In the genomic region with DNA sequence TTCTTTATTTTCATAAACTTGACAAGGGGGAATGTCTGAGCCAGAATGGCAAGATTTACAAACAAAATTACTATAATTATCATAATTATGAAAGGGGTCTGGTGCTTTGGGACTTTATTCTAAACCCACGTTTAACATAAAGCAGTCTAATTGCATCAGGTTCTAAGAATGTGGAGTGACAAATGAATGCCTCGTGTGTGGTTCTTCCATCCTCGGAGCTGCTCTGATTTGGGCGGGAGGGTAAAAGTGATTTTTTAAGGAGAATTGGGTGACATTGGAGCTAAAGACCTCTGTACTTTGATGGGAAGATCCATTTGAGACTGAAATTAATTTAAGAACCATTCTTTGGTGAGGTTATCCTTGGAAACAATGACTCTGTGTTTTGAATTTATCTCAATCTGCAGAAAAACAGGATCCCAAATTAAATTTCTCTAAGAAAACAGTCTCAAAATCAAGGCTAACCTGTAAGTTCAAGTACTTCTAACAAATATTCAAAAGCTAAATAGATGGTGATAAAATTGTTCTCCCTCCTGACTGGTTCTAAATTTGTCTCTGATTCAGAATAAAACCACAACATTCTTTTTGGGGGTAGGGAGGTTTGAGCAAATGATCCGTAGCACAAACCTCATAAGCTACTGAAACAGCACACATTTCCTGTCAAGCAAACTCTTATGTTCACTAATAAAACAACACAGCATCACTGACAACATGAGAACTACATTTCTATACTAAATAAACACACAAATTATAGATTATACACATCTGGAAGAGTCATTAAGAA, we compare ENCODE assay signal across 11 cellular contexts.
DNase-seq lines count a peak whose midpoint lies in the region; ATAC-seq, FAIRE-seq and TF ChIP-seq lines count a peak whose summit lies in the region.
"Had no signal": no experiment of that assay in that cellular context is flagged by ENCODE, and none has a peak within 500 bp of the region (broad histone marks: within the 10 kb centered on the region; RNA-seq: fewer than 3 reads in every experiment).

No MANE protein-coding gene starts in this region.

- TF ChIP-seq POLR2A in sigmoid colon (IDR thresholded peaks at IDR 0.05): no peak

- no peak overlapping the region for H2AFZ ChIP-seq in MM.1S (ENCODE audit: low read length)
- no peak overlapping the region for H2AFZ ChIP-seq in osteoblast (ENCODE audit: low read length)

- TF ChIP-seq EP300 in sigmoid colon (IDR thresholded peaks at IDR 0.05): no peak

- H3K27me3 ChIP-seq in MM.1S (replicated peaks; ENCODE audit: insufficient read depth, low read length): no peaks in the 10 kb centered on the region
- H3K27me3 ChIP-seq in bronchial epithelial cell (ENCODE audit: control insufficient read depth, insufficient read depth, low read length): no peaks in the 10 kb centered on the region
- no peaks in the 10 kb centered on the region for H3K27me3 ChIP-seq in osteoblast (ENCODE audit: insufficient read depth, low read length)
- no peaks in the 10 kb centered on the region for H3K27me3 ChIP-seq in sigmoid colon
- H3K27me3 ChIP-seq: uterus had no signal

- H3K4me2 ChIP-seq in MM.1S (ENCODE audit: low read depth, low read length): peak overlapping the region; percentile 62
- H3K4me2 ChIP-seq in osteoblast (ENCODE audit: insufficient read depth, low read length): peak overlapping the region; percentile 81

- 0 out of 2 replicates have a peak, but pooled peaks cover 12% of the 10 kb centered on the region for H3K36me3 ChIP-seq in MM.1S (replicated peaks; ENCODE audit: insufficient read depth, low read length)
- peaks cover 31% of the 10 kb centered on the region for H3K36me3 ChIP-seq in bronchial epithelial cell (ENCODE audit: control insufficient read depth, insufficient read depth, low read length)
- H3K36me3 ChIP-seq in osteoblast (ENCODE audit: insufficient read depth, low read length): no peaks in the 10 kb centered on the region
- H3K36me3 ChIP-seq in sigmoid colon: peaks cover 0 to 13% (median 1%) of the 10 kb centered on the region in 4 donors
- H3K36me3 ChIP-seq: uterus had no signal

- H3K4me3 ChIP-seq in MM.1S (ENCODE audit: low read length): 0 out of 2 replicates have a peak overlapping the region, but pooled peaks have one; percentile 5
- H3K4me3 ChIP-seq in bronchial epithelial cell (ENCODE audit: low read depth, low read length): no peak overlapping the region
- peak overlapping the region; percentile 8 for H3K4me3 ChIP-seq in osteoblast (ENCODE audit: insufficient read depth, low read length)
- no peak overlapping the region for H3K4me3 ChIP-seq in sigmoid colon
- H3K4me3 ChIP-seq: uterus had no signal

- no peaks in the 10 kb centered on the region for H3K9me3 Mint-ChIP-seq in activated CD4-positive, alpha-beta T cell treated with anti-CD3 and anti-CD28 coated beads, Interleukin-2, amount 10 ng/mL, durations not matched to agents 24 days and 14 days

- H3K9ac ChIP-seq in MM.1S (ENCODE audit: low read length): peak overlapping the region; percentile 35; the same call in 1 of the 2 replicates

- H3K36me3 Mint-ChIP-seq in activated CD4-positive, alpha-beta T cell treated with anti-CD3 and anti-CD28 coated beads, Interleukin-2, amount 10 ng/mL, durations not matched to agents 24 days and 14 days (ENCODE audit: low read depth): no peaks in the 10 kb centered on the region

- peak overlapping the region; percentile 84 for H3K27ac ChIP-seq in MM.1S (ENCODE audit: low read length)
- peak overlapping the region; percentile 81 for H3K27ac ChIP-seq in osteoblast (ENCODE audit: low read depth, low read length)
- H3K27ac ChIP-seq in sigmoid colon: no peak overlapping the region
- H3K27ac ChIP-seq: uterus had no signal

- peaks cover 28% of the 10 kb centered on the region for H3K79me2 ChIP-seq in MM.1S (ENCODE audit: low read length)
- H3K79me2 ChIP-seq in osteoblast (ENCODE audit: insufficient read depth, low read length): no peaks in the 10 kb centered on the region

- intact Hi-C loops in activated CD4-positive, alpha-beta T cell treated with anti-CD3 and anti-CD28 coated beads, Interleukin-2, amount 10 ng/mL, durations not matched to agents 24 days and 14 days (cut with micrococcal nuclease): loop anchor here (5.0 kb wide), 1 partner anchor 40 kb away; no protein-coding TSS in a partner anchor
- intact Hi-C loops in sigmoid colon (cut with DNase I) (no loop called here), Right ventricle myocardium inferior (cut with DNase I) (no loop called here)

- H4K20me1 ChIP-seq in MM.1S (ENCODE audit: insufficient read depth, low read length): no peaks in the 10 kb centered on the region
- no peaks in the 10 kb centered on the region for H4K20me1 ChIP-seq in osteoblast (ENCODE audit: insufficient read depth, low read length)

- peak overlapping the region; percentile 9 for H3K4me3 Mint-ChIP-seq in activated CD4-positive, alpha-beta T cell treated with anti-CD3 and anti-CD28 coated beads, Interleukin-2, amount 10 ng/mL, durations not matched to agents 24 days and 14 days

- WGBS in sigmoid colon, 2 donors: 74 to 78% methylated on average over 5 of the region's 5 CpGs

- no peaks in the 10 kb centered on the region for H3K9me3 ChIP-seq in MM.1S (replicated peaks; ENCODE audit: insufficient read depth, low read length)
- H3K9me3 ChIP-seq in osteoblast (ENCODE audit: low read depth, low read length): no peaks in the 10 kb centered on the region
- H3K9me3 ChIP-seq in sigmoid colon: no peaks in the 10 kb centered on the region
- H3K9me3 ChIP-seq: uterus had no signal

- peaks cover 26% of the 10 kb centered on the region for H3K4me1 Mint-ChIP-seq in activated CD4-positive, alpha-beta T cell treated with anti-CD3 and anti-CD28 coated beads, Interleukin-2, amount 10 ng/mL, durations not matched to agents 24 days and 14 days

- no peaks in the 10 kb centered on the region for H3K9me2 ChIP-seq in MM.1S (replicated peaks; ENCODE audit: insufficient read depth, low read length)

- no peaks in the 10 kb centered on the region for H3K27me3 Mint-ChIP-seq in activated CD4-positive, alpha-beta T cell treated with anti-CD3 and anti-CD28 coated beads, Interleukin-2, amount 10 ng/mL, durations not matched to agents 24 days and 14 days

- no peak for ATAC-seq in Right ventricle myocardium inferior

- no peak for TF ChIP-seq CTCF in MM.1S (IDR thresholded peaks at IDR 0.05; ENCODE audit: low read length)
- TF ChIP-seq CTCF in bronchial epithelial cell (IDR thresholded peaks at IDR 0.05; ENCODE audit: insufficient read depth, low read length, severe bottlenecking): no peak
- TF ChIP-seq CTCF in osteoblast (IDR thresholded peaks at IDR 0.05; ENCODE audit: extremely low read depth, low read depth, low read length): no peak
- TF ChIP-seq CTCF in sigmoid colon (IDR thresholded peaks at IDR 0.05): no peak

- FAIRE-seq in bronchial epithelial cell (lab: Jason Lieb, UNC): no peak

- H3F3A ChIP-seq in MM.1S (ENCODE audit: insufficient read depth, low read length): peaks cover 24% of the 10 kb centered on the region

- peak overlapping the region; percentile 15 for H3K27ac Mint-ChIP-seq in activated CD4-positive, alpha-beta T cell treated with anti-CD3 and anti-CD28 coated beads, Interleukin-2, amount 10 ng/mL, durations not matched to agents 24 days and 14 days

- no peak for DNase-seq in activated CD4-positive, alpha-beta T cell treated with anti-CD3 and anti-CD28 coated beads, Interleukin-2, amount 10 ng/mL, durations not matched to agents 24 days and 14 days
- no peak for DNase-seq in activated CD4-positive, alpha-beta T cell treated with anti-CD3 and anti-CD28 coated beads, Interleukin-2, amount 50 U/mL, for 1 hour
- DNase-seq in MM.1S: peak; percentile 83
- peak; percentile 35 for DNase-seq in bronchial epithelial cell (ENCODE audit: low read depth)
- DNase-seq in osteoblast (ENCODE audit: insufficient read length, low spot score, missing footprints): peak; percentile 96
- DNase-seq in sigmoid colon: no peak
- no peak for DNase-seq in stimulated activated CD4-positive, alpha-beta T cell treated with anti-CD3 and anti-CD28 coated beads, Interleukin-2, amount 100 ng/mL, for 24 hours
- DNase-seq in Right ventricle myocardium inferior (ENCODE audit: missing footprints): no peak
- DNase-seq: activated effector memory CD4-positive, alpha-beta T cell treated with anti-CD3 and anti-CD28 coated beads, Interleukin-2, amount 50 U/mL, for 16 hours; NCI-H1436; uterus had no signal

- peaks cover 61% of the 10 kb centered on the region for H3K4me1 ChIP-seq in MM.1S (ENCODE audit: low read length)
- peaks cover 39% of the 10 kb centered on the region for H3K4me1 ChIP-seq in osteoblast (ENCODE audit: insufficient read depth, low read length)
- no peaks in the 10 kb centered on the region for H3K4me1 ChIP-seq in sigmoid colon

Comparison
In these comparisons a context has a peak if more than half of its experiments do, and no peak if none do; other contexts are left out.
1. DNase-seq: peak in MM.1S (single experiment), bronchial epithelial cell (single experiment) and osteoblast (single experiment); none in activated CD4-positive, alpha-beta T cell treated with anti-CD3 and anti-CD28 coated beads, Interleukin-2, amount 10 ng/mL, durations not matched to agents 24 days and 14 days (single experiment), activated CD4-positive, alpha-beta T cell treated with anti-CD3 and anti-CD28 coated beads, Interleukin-2, amount 50 U/mL, for 1 hour (single experiment), sigmoid colon (single experiment), stimulated activated CD4-positive, alpha-beta T cell treated with anti-CD3 and anti-CD28 coated beads, Interleukin-2, amount 100 ng/mL, for 24 hours (0 of 2) and Right ventricle myocardium inferior (single experiment).
2. H3K27ac ChIP-seq: peak in MM.1S (single experiment) and osteoblast (single experiment); none in sigmoid colon (0 of 4).
3. H3K4me3 ChIP-seq: peak in MM.1S (single experiment) and osteoblast (single experiment); none in bronchial epithelial cell (single experiment) and sigmoid colon (0 of 4).